Comparison of ENCODE assay signal across 27 cellular contexts in genomic region chr3:67044295-67044694, GRCh38. TPM values are rescaled to one million over a fixed set of nuclear protein-coding genes. Genes with fewer than 3 reads are reported as not detected.
A peak's percentile ranks its signal among the peaks of the same experiment; 100 is the strongest.
DNase-seq lines count a peak whose midpoint lies in the region; ATAC-seq and TF ChIP-seq lines count a peak whose summit lies in the region.
"Had no signal": no experiment of that assay in that cellular context is flagged by ENCODE, and none has a peak within 500 bp of the region (broad histone marks: within the 10 kb centered on the region; RNA-seq: fewer than 3 reads in every experiment).

No MANE protein-coding gene starts in this region.

- no peaks in the 10 kb centered on the region for H3K9me3 Mint-ChIP-seq in activated T-helper 17 cell treated with anti-CD3 and anti-CD28 coated beads, Interleukin-2, amount 50 U/mL, for 72 hours
- H3K9me3 Mint-ChIP-seq: activated T-cell treated with anti-CD3 and anti-CD28 coated beads, Interleukin-2, amount 50 U/mL, for 24 hours; nephron; stimulated activated effector memory CD8-positive, alpha-beta T cell treated with anti-CD3 and anti-CD28 coated beads, Interleukin-12 subunit alpha, Interleukin-12 subunit beta, amount 100 ng/mL, for 72 hours had no signal

- CTCF ChIA-PET in IMR-90 (lab: Yijun Ruan, JAX) (no interaction called here), RWPE1 (lab: Yijun Ruan, JAX) (interaction anchor here (0.7 kb wide), 1 partner anchor 39 kb away, joined by 3 read pairs; no protein-coding TSS in a partner anchor)

- H3K4me1 ChIP-seq in DOHH2 (ENCODE audit: control insufficient read depth, low read length), result peaks cover 52% of the 10 kb centered on the region
- H3K4me1 ChIP-seq in IMR-90 (ENCODE audit: control insufficient read depth, insufficient read depth, low read length), result peaks cover 4% of the 10 kb centered on the region
- peaks cover 10% of the 10 kb centered on the region for H3K4me1 ChIP-seq in osteoblast (ENCODE audit: insufficient read depth, low read length)
- H3K4me1 ChIP-seq: esophagus muscularis mucosa, gastrocnemius medialis had no signal

- H3K4ac ChIP-seq in IMR-90 (ENCODE audit: low read depth, low read length), result no peak overlapping the region

- H3K9ac ChIP-seq in IMR-90 (ENCODE audit: low read depth, low read length), result no peak overlapping the region

- no peak overlapping the region for H2AK9ac ChIP-seq in IMR-90 (replicated peaks; ENCODE audit: low read depth, low read length, poor library complexity)

- H4K20me1 ChIP-seq in DOHH2 (ENCODE audit: control insufficient read depth, insufficient read depth, low read depth, low read length) (no peaks in the 10 kb centered on the region), IMR-90 (ENCODE audit: insufficient read depth, low read length) (no peaks in the 10 kb centered on the region), osteoblast (ENCODE audit: insufficient read depth, low read length) (no peaks in the 10 kb centered on the region)

- no peak overlapping the region for H4K91ac ChIP-seq in IMR-90 (ENCODE audit: insufficient read depth, low read depth, low read length)

- TF ChIP-seq RAD21 in IMR-90 (IDR thresholded peaks at IDR 0.05; ENCODE audit: low read length), result no peak

- intact Hi-C loops in IMR-90 (cut with micrococcal nuclease), result no loop called here

- no TSS peak for BruUV-seq in IMR-90 (replicated peaks; lab: Mats Ljungman, UMichigan)

- no peak overlapping the region for H2BK5ac ChIP-seq in IMR-90 (ENCODE audit: low read depth, low read length, poor library complexity, severe bottlenecking)

- H4K5ac ChIP-seq in IMR-90 (ENCODE audit: low read depth, low read length), result no peak overlapping the region

- peak; percentile 8 for DNase-seq in IMR-90
- DNase-seq in choroid plexus epithelial cell (ENCODE audit: low read depth), result peak; percentile 26
- DNase-seq in osteoblast (ENCODE audit: insufficient read length, low spot score, missing footprints), result peak; percentile 14
- no peak for DNase-seq in RWPE1 (ENCODE audit: low spot score)
- no peak for DNase-seq in SW 1271 (lab: John Stamatoyannopoulos, UW)
- DNase-seq: ACHN; activated CD4-positive, alpha-beta T cell treated with anti-CD3 and anti-CD28 coated beads, Interleukin-2, amount 50 U/mL, for 1 hour; activated CD4-positive, CD25-positive, alpha-beta regulatory T cell; activated T-cell treated with anti-CD3 and anti-CD28 coated beads, Interleukin-2, amount 50 U/mL, for 24 hours; C1 segment of cervical spinal cord; cerebellar nuclear complex; gastrocnemius medialis; GF-D8; Kasumi-1; NCI-H146; NCI-H2107; NCI-H446; substantia nigra had no signal

- H3K14ac ChIP-seq in IMR-90 (replicated peaks; ENCODE audit: low read depth, low read length), result no peak overlapping the region

- no peak overlapping the region for H3K56ac ChIP-seq in IMR-90 (ENCODE audit: extremely low read depth, insufficient read depth, low read length)

- peaks cover 15% of the 10 kb centered on the region for H3K36me3 ChIP-seq in DOHH2 (ENCODE audit: control insufficient read depth, low read length)
- H3K36me3 ChIP-seq in IMR-90 (ENCODE audit: control insufficient read depth, insufficient read depth, low read length), result no peaks in the 10 kb centered on the region
- no peaks in the 10 kb centered on the region for H3K36me3 ChIP-seq in osteoblast (ENCODE audit: insufficient read depth, low read length)
- H3K36me3 ChIP-seq: esophagus muscularis mucosa, gastrocnemius medialis had no signal

- H3K27ac ChIP-seq in DOHH2 (ENCODE audit: low read depth, low read length) (peak overlapping the region; percentile 100), IMR-90 (ENCODE audit: insufficient read depth, low read length) (no peak overlapping the region), osteoblast (ENCODE audit: low read depth, low read length) (no peak overlapping the region), RWPE1 (no peak overlapping the region)
- H3K27ac ChIP-seq: esophagus muscularis mucosa, gastrocnemius medialis, hepatocyte had no signal

- no peak overlapping the region for H3K23ac ChIP-seq in IMR-90 (ENCODE audit: low read depth, low read length)

- H2BK120ac ChIP-seq in IMR-90 (ENCODE audit: low read depth, low read length), result no peak overlapping the region

- WGBS in IMR-90 (ENCODE audit: extremely low coverage in 2 of 2, insufficient read length in 1 of 2), 2 experiments, result no CpG with 5 or more reads among the region's 1 CpG

- no peaks in the 10 kb centered on the region for H3K79me1 ChIP-seq in IMR-90 (ENCODE audit: low read depth in 1 of 2, low read length in 2 of 2)

- H3K79me2 ChIP-seq in DOHH2 (ENCODE audit: control insufficient read depth, low read length) (no peaks in the 10 kb centered on the region), osteoblast (ENCODE audit: insufficient read depth, low read length) (no peaks in the 10 kb centered on the region)
- H3K79me2 ChIP-seq: hepatocyte had no signal

- no peaks in the 10 kb centered on the region for H3K36me3 Mint-ChIP-seq in activated T-helper 17 cell treated with anti-CD3 and anti-CD28 coated beads, Interleukin-2, amount 50 U/mL, for 72 hours (ENCODE audit: low read depth)
- H3K36me3 Mint-ChIP-seq: brain; stimulated activated effector memory CD8-positive, alpha-beta T cell treated with anti-CD3 and anti-CD28 coated beads, Interleukin-12 subunit alpha, Interleukin-12 subunit beta, amount 100 ng/mL, for 72 hours had no signal

- no peak overlapping the region for H2BK15ac ChIP-seq in IMR-90 (ENCODE audit: low read depth, low read length)

- H3K9me2 ChIP-seq in DOHH2 (replicated peaks; ENCODE audit: control insufficient read depth, low read length), result no peaks in the 10 kb centered on the region

- dilution Hi-C loops in IMR-90 (cut with HindIII; ENCODE audit: low sequenced_read_pairs, unreplicated experiment), result no loop called here

- no peak overlapping the region; a peak in 1 of 4 replicates for H4K8ac ChIP-seq in IMR-90 (ENCODE audit: low read depth in 2 of 2, low read length in 2 of 2)

- in situ Hi-C loops in IMR-90 (cut with MboI; ENCODE audit: low sequenced_read_pairs), result no loop called here

- no peak overlapping the region for H3K18ac ChIP-seq in IMR-90 (ENCODE audit: low read depth, low read length)

- H2AFZ ChIP-seq in IMR-90 (replicated peaks; ENCODE audit: low read length, poor library complexity) (no peak overlapping the region), osteoblast (ENCODE audit: low read length) (no peak overlapping the region)
- H2AFZ ChIP-seq: hepatocyte had no signal

- H3K4me3 ChIP-seq in DOHH2 (ENCODE audit: low read length) (peak overlapping the region; percentile 71), IMR-90 (ENCODE audit: insufficient read depth, low read depth, low read length) (no peak overlapping the region), choroid plexus epithelial cell (ENCODE audit: low read depth, low read length) (no peak overlapping the region), osteoblast (ENCODE audit: insufficient read depth, low read length) (no peak overlapping the region)
- H3K4me3 ChIP-seq: esophagus muscularis mucosa, gastrocnemius medialis, hepatocyte had no signal

- H3F3A ChIP-seq in DOHH2 (ENCODE audit: control insufficient read depth, insufficient read depth), result peaks cover 45% of the 10 kb centered on the region

- H3K27me3 ChIP-seq in DOHH2 (ENCODE audit: control insufficient read depth, low read length), result no peaks in the 10 kb centered on the region
- H3K27me3 ChIP-seq in IMR-90 (ENCODE audit: control insufficient read depth, insufficient read depth, low read length), result no peaks in the 10 kb centered on the region; the same call in none of the 2 replicates
- H3K27me3 ChIP-seq in osteoblast (ENCODE audit: insufficient read depth, low read length), result no peaks in the 10 kb centered on the region
- H3K27me3 ChIP-seq: esophagus muscularis mucosa, gastrocnemius medialis, hepatocyte had no signal

- H3K4me3 Mint-ChIP-seq in activated T-helper 17 cell treated with anti-CD3 and anti-CD28 coated beads, Interleukin-2, amount 50 U/mL, for 72 hours, result no peak overlapping the region
- H3K4me3 Mint-ChIP-seq: activated T-cell treated with anti-CD3 and anti-CD28 coated beads, Interleukin-2, amount 50 U/mL, for 24 hours; brain; nephron; stimulated activated effector memory CD8-positive, alpha-beta T cell treated with anti-CD3 and anti-CD28 coated beads, Interleukin-12 subunit alpha, Interleukin-12 subunit beta, amount 100 ng/mL, for 72 hours had no signal

- no peaks in the 10 kb centered on the region for H3K4me1 Mint-ChIP-seq in activated T-helper 17 cell treated with anti-CD3 and anti-CD28 coated beads, Interleukin-2, amount 50 U/mL, for 72 hours
- H3K4me1 Mint-ChIP-seq: nephron; stimulated activated effector memory CD8-positive, alpha-beta T cell treated with anti-CD3 and anti-CD28 coated beads, Interleukin-12 subunit alpha, Interleukin-12 subunit beta, amount 100 ng/mL, for 72 hours had no signal

- no peak for TF ChIP-seq CTCF in DOHH2 (IDR thresholded peaks at IDR 0.05; ENCODE audit: low read depth, low read length, poor library complexity, severe bottlenecking)
- TF ChIP-seq CTCF in IMR-90 (conservative IDR thresholded peaks at IDR 0.05; ENCODE audit: low read depth, low read length), result no peak
- no peak for TF ChIP-seq CTCF in choroid plexus epithelial cell (conservative IDR thresholded peaks at IDR 0.05; ENCODE audit: low read depth, low read length)
- TF ChIP-seq CTCF in osteoblast (IDR thresholded peaks at IDR 0.05; ENCODE audit: extremely low read depth, low read depth, low read length), result no peak
- no peak for TF ChIP-seq CTCF in RWPE1 (conservative IDR thresholded peaks at IDR 0.05; ENCODE audit: low read depth)

- TF ChIP-seq POLR2A in IMR-90 (IDR thresholded peaks at IDR 0.05; ENCODE audit: low read depth, low read length), result no peak

- no peak overlapping the region for H2AK5ac ChIP-seq in IMR-90 (ENCODE audit: low read depth, low read length)

- H3K9me1 ChIP-seq in IMR-90 (ENCODE audit: insufficient read depth, low read length), result no peaks in the 10 kb centered on the region

- peak overlapping the region; percentile 9; the same call in 1 of the 2 replicates for H2BK20ac ChIP-seq in IMR-90 (ENCODE audit: low read depth, low read length)

- H3K27ac Mint-ChIP-seq in activated T-helper 17 cell treated with anti-CD3 and anti-CD28 coated beads, Interleukin-2, amount 50 U/mL, for 72 hours, result no peak overlapping the region
- H3K27ac Mint-ChIP-seq: activated T-cell treated with anti-CD3 and anti-CD28 coated beads, Interleukin-2, amount 50 U/mL, for 24 hours; brain; nephron; stimulated activated effector memory CD8-positive, alpha-beta T cell treated with anti-CD3 and anti-CD28 coated beads, Interleukin-12 subunit alpha, Interleukin-12 subunit beta, amount 100 ng/mL, for 72 hours had no signal

- ATAC-seq in IMR-90 (ENCODE audit: low read depth), result peak; percentile 37
- ATAC-seq in activated T-helper 17 cell treated with anti-CD3 and anti-CD28 coated beads, Interleukin-2, amount 50 U/mL, for 72 hours (replicated peaks), result no peak
- no peak for ATAC-seq in HG03175 (IDR thresholded peaks at IDR 0.05; ENCODE audit: unreplicated experiment)
- ATAC-seq: gastrocnemius medialis; HepG2; stimulated activated effector memory CD8-positive, alpha-beta T cell treated with anti-CD3 and anti-CD28 coated beads, Interleukin-12 subunit alpha, Interleukin-12 subunit beta, amount 100 ng/mL, for 72 hours had no signal

- H3K4me2 ChIP-seq in DOHH2 (ENCODE audit: low read length) (peak overlapping the region; percentile 89), IMR-90 (ENCODE audit: low read depth, low read length) (no peak overlapping the region), osteoblast (ENCODE audit: insufficient read depth, low read length) (no peak overlapping the region)
- H3K4me2 ChIP-seq: hepatocyte had no signal

- POLR2A ChIA-PET in IMR-90 (lab: Charles Lee; ENCODE audit: unreplicated experiment) (no interaction called here), RWPE1 (lab: Yijun Ruan, JAX; ENCODE audit: low non-redundant PET) (no interaction called here)

- H3K9me3 ChIP-seq in DOHH2 (ENCODE audit: control insufficient read depth, insufficient read depth, low read length) (peaks cover 18% of the 10 kb centered on the region), IMR-90 (ENCODE audit: control insufficient read depth, insufficient read depth, low read length) (no peaks in the 10 kb centered on the region), osteoblast (ENCODE audit: low read depth, low read length) (no peaks in the 10 kb centered on the region)
- H3K9me3 ChIP-seq: esophagus muscularis mucosa, gastrocnemius medialis had no signal

- H3K27me3 Mint-ChIP-seq in activated T-helper 17 cell treated with anti-CD3 and anti-CD28 coated beads, Interleukin-2, amount 50 U/mL, for 72 hours, result no peaks in the 10 kb centered on the region
- H3K27me3 Mint-ChIP-seq: activated T-cell treated with anti-CD3 and anti-CD28 coated beads, Interleukin-2, amount 50 U/mL, for 24 hours; brain had no signal

RNA-seq across cellular contexts. Expression of gene KBTBD8, which starts 46.2 kb away (rescaled TPM):
- total RNA-seq in IMR-90 (2012; rRNA removed) (8.6 and 15.0 TPM in 2 replicates), osteoblast (1.1 and 3.8 TPM in 2 replicates)
- 1.5 and 1.8 TPM in 2 replicates for polyA plus RNA-seq in IMR-90 (2012; rRNA removed)
- polyA plus RNA-seq in IMR-90 (2012; cell fraction: cytosol; rRNA removed), result 0.28 and 0.75 TPM in 2 replicates
- 1.1 and 9.5 TPM in 2 replicates for polyA plus RNA-seq in IMR-90 (2012; cell fraction: nucleus; rRNA removed; ENCODE audit: low replicate concordance)
- total RNA-seq in activated T-helper 17 cell treated with anti-CD3 and anti-CD28 coated beads, Interleukin-2, amount 50 U/mL, for 72 hours, result 10 to 100 TPM in 1 of 2 donors, 1 to 10 TPM in 1; 9.8 to 13.1 TPM

Comparison
In these comparisons a context has a peak if more than half of its experiments do, and no peak if none do; other contexts are left out.
1. DNase-seq: peak in IMR-90 (single experiment), choroid plexus epithelial cell (single experiment) and osteoblast (single experiment); none in RWPE1 (single experiment) and SW 1271 (0 of 2).